Comparison of ENCODE assay signal across 11 cellular contexts in the genomic region with DNA sequence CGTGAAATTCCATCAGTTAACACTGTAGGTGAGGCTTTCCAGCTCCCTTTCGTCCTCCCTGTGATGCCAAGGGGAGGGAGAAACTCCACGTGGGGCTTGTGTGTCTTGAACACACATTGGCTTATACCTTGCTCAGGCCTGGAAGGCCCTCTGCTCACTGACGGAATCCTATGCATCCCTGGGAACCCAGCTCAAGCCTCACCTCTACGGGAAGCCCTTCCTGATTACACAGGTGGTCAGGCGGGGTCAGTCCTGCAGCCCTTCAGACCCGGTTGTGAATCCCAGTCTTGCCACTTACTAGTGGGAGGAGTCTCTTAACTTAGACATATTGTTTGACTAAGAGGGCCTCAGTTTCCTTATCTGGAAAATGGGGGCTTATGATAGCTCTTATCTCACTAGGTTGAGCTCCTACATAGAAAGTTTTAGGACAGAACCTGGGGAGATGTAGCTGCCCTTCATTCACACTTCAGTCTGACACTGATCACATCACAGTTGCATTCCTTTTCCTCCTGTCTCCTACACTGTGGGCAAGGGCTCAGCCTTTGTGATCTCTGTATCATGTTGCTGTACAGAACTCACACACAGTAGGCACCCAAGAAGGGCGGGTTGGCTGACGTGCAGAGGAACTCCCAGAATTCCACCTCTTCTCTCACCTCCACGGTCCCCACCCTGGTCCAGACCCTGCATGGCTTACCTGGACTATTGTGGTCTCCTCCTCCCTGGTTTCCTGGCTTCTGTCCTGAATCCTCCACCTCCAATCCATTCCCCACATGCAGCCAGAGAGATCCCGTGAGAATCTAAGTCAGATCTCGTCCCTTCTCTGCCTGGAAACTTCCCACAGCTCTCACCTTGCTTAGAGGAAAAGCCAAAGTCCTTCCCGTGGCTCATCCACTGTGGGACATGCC.
A peak's percentile ranks its signal among the peaks of the same experiment; 100 is the strongest.
DNase-seq lines count a peak whose midpoint lies in the region; ATAC-seq and TF ChIP-seq lines count a peak whose summit lies in the region.
"Had no signal": no experiment of that assay in that cellular context is flagged by ENCODE, and none has a peak within 500 bp of the region (broad histone marks: within the 10 kb centered on the region; RNA-seq: fewer than 3 reads in every experiment).

No MANE protein-coding gene starts in this region.

- H3K79me2 ChIP-seq in MM.1S (ENCODE audit: low read length): no peaks in the 10 kb centered on the region

- H3K9ac ChIP-seq in MM.1S (ENCODE audit: low read length): no peak overlapping the region

- no peaks in the 10 kb centered on the region for H3K9me2 ChIP-seq in MM.1S (replicated peaks; ENCODE audit: insufficient read depth, low read length)

- H3F3A ChIP-seq in MM.1S (ENCODE audit: insufficient read depth, low read length): no peaks in the 10 kb centered on the region

- TF ChIP-seq POLR2A in heart left ventricle (IDR thresholded peaks at IDR 0.05): no peak

- no peaks in the 10 kb centered on the region for H3K27me3 ChIP-seq in cardiac muscle cell
- no peaks in the 10 kb centered on the region for H3K27me3 ChIP-seq in heart left ventricle
- H3K27me3 ChIP-seq in neutrophil: no peaks in the 10 kb centered on the region
- H3K27me3 ChIP-seq in MM.1S (replicated peaks; ENCODE audit: insufficient read depth, low read length): peaks cover 92% of the 10 kb centered on the region

- no peak overlapping the region for H2AFZ ChIP-seq in MM.1S (ENCODE audit: low read length)

- DNase-seq in cardiac muscle cell (ENCODE audit: low read depth in 1 of 2, low spot score in 1 of 2) (no peak), heart left ventricle (no peak), epithelial cell of esophagus (ENCODE audit: low read depth) (no peak), MM.1S (no peak), DMS 273 treated with DMSO at 0.1 percent for 48 hours (lab: John Stamatoyannopoulos, UW) (no peak), NCI-H187 (lab: John Stamatoyannopoulos, UW) (no peak)
- DNase-seq: AML-193, foreskin melanocyte, SJCRH30 had no signal

- H3K4me3 ChIP-seq in cardiac muscle cell (no peak overlapping the region), heart left ventricle (no peak overlapping the region), epithelial cell of esophagus (ENCODE audit: low read length) (peak overlapping the region; percentile 38), neutrophil (ENCODE audit: low read depth in 1 of 2, low read length in 1 of 2) (no peak overlapping the region), MM.1S (ENCODE audit: low read length) (no peak overlapping the region)
- H3K4me3 ChIP-seq: SJCRH30 had no signal

- intact Hi-C loops in heart left ventricle (cut with DNase I): no loop called here

- TF ChIP-seq CTCF in cardiac muscle cell (IDR thresholded peaks at IDR 0.05; ENCODE audit: low read depth, low read length) (no peak), heart left ventricle (IDR thresholded peaks at IDR 0.05) (no peak), epithelial cell of esophagus (IDR thresholded peaks at IDR 0.05; ENCODE audit: insufficient read depth, low read depth, low read length, missing control alignments) (no peak), neutrophil (IDR thresholded peaks at IDR 0.05) (no peak), MM.1S (IDR thresholded peaks at IDR 0.05; ENCODE audit: low read length) (no peak)

- H3K4me2 ChIP-seq in MM.1S (ENCODE audit: low read depth, low read length): no peak overlapping the region

- H3K9me3 ChIP-seq in cardiac muscle cell (ENCODE audit: low read depth) (no peaks in the 10 kb centered on the region), heart left ventricle (no peaks in the 10 kb centered on the region), neutrophil (no peaks in the 10 kb centered on the region), MM.1S (replicated peaks; ENCODE audit: insufficient read depth, low read length) (no peaks in the 10 kb centered on the region)
- H3K9me3 ChIP-seq: SJCRH30 had no signal

- H3K36me3 ChIP-seq in cardiac muscle cell: no peaks in the 10 kb centered on the region
- no peaks in the 10 kb centered on the region for H3K36me3 ChIP-seq in heart left ventricle
- H3K36me3 ChIP-seq in neutrophil: no peaks in the 10 kb centered on the region
- H3K36me3 ChIP-seq in MM.1S (replicated peaks; ENCODE audit: insufficient read depth, low read length): no peaks in the 10 kb centered on the region
- H3K36me3 ChIP-seq: SJCRH30 had no signal

- WGBS in heart left ventricle, 4 donors: 82 to 89% (median 85%) methylated on average over 10 to 13 of the region's 13 CpGs

- peaks cover 24% of the 10 kb centered on the region for H3K4me1 ChIP-seq in cardiac muscle cell (ENCODE audit: low read depth)
- peaks cover 0 to 39% (median 14%) of the 10 kb centered on the region in 12 donors for H3K4me1 ChIP-seq in heart left ventricle
- peaks cover 5 to 9% of the 10 kb centered on the region in 2 experiments for H3K4me1 ChIP-seq in neutrophil (ENCODE audit: control insufficient read depth in 1 of 2, insufficient read depth in 1 of 2, low read depth in 1 of 2, low read length in 1 of 2)
- H3K4me1 ChIP-seq in MM.1S (ENCODE audit: low read length): no peaks in the 10 kb centered on the region

- peak overlapping the region; percentile 68 for H3K27ac ChIP-seq in cardiac muscle cell
- H3K27ac ChIP-seq in heart left ventricle: peak overlapping the region in 4 of 12 donors; percentile 7 to 81 (median 52)
- peak overlapping the region; percentile 48 for H3K27ac ChIP-seq in neutrophil
- H3K27ac ChIP-seq in MM.1S (ENCODE audit: low read length): no peak overlapping the region
- H3K27ac ChIP-seq: SJCRH30 had no signal

- ATAC-seq in heart left ventricle: no peak
- ATAC-seq in HG03342 (IDR thresholded peaks at IDR 0.05; ENCODE audit: unreplicated experiment): no peak

- no peaks in the 10 kb centered on the region for H4K20me1 ChIP-seq in MM.1S (ENCODE audit: insufficient read depth, low read length)
